ENCODE assay signal across 8 cellular contexts in the genomic region with DNA sequence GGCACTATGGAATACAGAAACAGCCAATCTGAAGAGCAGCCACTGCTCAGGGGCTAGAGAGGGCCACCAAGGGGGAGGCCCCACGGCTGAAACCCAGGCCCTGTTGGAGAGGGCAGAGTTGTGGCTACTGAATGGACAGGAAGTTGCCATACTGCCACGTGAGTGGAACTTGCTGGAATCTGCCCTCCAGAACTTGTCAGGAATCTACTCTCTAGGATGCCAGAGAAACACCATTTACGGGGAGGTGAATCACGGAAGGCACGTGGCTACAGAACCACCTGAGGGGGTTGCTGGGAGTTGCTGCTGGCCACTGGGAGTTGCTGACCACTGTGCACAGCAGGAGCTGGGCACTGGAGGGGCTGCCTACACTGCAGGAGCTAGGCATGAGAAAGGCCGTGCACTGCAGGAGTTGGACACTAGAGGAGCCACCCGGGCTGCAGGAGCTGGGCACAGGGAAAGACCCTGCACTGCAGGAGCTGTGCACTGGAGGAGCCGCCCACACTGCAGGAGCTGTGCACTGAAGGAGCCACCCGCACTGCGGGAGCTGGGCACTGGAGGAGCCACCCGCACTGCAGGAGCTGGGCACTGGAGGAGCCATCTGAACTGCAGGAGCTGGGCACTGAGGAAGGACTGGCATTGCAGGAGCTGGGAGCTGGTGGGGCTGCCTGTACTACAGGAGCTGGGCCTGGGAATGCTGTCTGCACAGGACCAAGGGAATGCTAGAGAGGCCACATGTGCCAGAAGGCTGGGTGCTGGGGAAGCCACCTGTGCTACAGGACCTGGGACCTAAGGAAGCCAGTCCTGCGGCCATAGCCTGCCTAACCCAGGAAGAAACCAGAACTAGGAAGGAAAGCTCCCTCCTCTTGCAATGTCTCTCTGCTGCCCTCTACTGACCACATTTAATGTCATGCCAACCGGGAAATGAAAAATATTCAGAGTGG.
DNase-seq lines count a peak whose midpoint lies in the region; ATAC-seq and TF ChIP-seq lines count a peak whose summit lies in the region.

No MANE protein-coding gene starts in this region.

- CTCF ChIA-PET in WTC11 (lab: Charles Lee) = interaction anchor here (0.5 to 2.5 kb wide), 103 partner anchors 8 to 1964 kb away, joined by 3 to 37 read pairs (median 4); a partner anchor contains a TSS

- no peaks in the 10 kb centered on the region for H3K36me3 Mint-ChIP-seq in WTC11

- TF ChIP-seq CTCF in WTC11 (IDR thresholded peaks at IDR 0.05) = peak; percentile 66

- H3K4me1 Mint-ChIP-seq in WTC11 = no peaks in the 10 kb centered on the region

- POLR2A ChIA-PET in WTC11 (lab: Charles Lee) = no interaction called here

- H3K27me3 Mint-ChIP-seq in WTC11 (ENCODE audit: low read depth) = no peaks in the 10 kb centered on the region; the same call in 1 of the 2 replicates

- DNase-seq in Ammon's horn (ENCODE audit: low spot score) = peak; percentile 86
- DNase-seq in NCI-H2171 treated with DMSO at 0.1 percent for 48 hours (lab: John Stamatoyannopoulos, UW) = peak; percentile 87
- DNase-seq in WTC11 (ENCODE audit: low spot score) = peak; percentile 50
- peak; percentile 82 for DNase-seq in dermis blood vessel endothelial cell
- DNase-seq in left kidney (ENCODE audit: low read depth, low spot score) = peak; percentile 90
- DNase-seq in stimulated activated CD4-positive, alpha-beta T cell treated with anti-CD3 and anti-CD28 coated beads, Interleukin-4, amount 100 ng/mL, for 4 hours = peak; percentile 20 to 21

- no peak overlapping the region for H3K4me3 Mint-ChIP-seq in WTC11

- ATAC-seq in GM19395 (IDR thresholded peaks at IDR 0.05; ENCODE audit: unreplicated experiment) = peak; percentile 62
- ATAC-seq in WTC11 = peak; percentile 85
- no peak for ATAC-seq in HG03025 (IDR thresholded peaks at IDR 0.05; ENCODE audit: low FRiP score, unreplicated experiment)

- H3K27ac Mint-ChIP-seq in WTC11 = no peak overlapping the region

- no peaks in the 10 kb centered on the region for H3K9me3 Mint-ChIP-seq in WTC11

TF ChIP-seq in WTC11, 78 proteins besides CTCF, POLR2A, EP300 and RAD21:
- peak; percentile 73; the same call in 1 of the 2 replicates for TF ChIP-seq ZNF121 (CRISPR knock-in tag; IDR thresholded peaks at IDR 0.05)
- TF ChIP-seq, protein P1, sequence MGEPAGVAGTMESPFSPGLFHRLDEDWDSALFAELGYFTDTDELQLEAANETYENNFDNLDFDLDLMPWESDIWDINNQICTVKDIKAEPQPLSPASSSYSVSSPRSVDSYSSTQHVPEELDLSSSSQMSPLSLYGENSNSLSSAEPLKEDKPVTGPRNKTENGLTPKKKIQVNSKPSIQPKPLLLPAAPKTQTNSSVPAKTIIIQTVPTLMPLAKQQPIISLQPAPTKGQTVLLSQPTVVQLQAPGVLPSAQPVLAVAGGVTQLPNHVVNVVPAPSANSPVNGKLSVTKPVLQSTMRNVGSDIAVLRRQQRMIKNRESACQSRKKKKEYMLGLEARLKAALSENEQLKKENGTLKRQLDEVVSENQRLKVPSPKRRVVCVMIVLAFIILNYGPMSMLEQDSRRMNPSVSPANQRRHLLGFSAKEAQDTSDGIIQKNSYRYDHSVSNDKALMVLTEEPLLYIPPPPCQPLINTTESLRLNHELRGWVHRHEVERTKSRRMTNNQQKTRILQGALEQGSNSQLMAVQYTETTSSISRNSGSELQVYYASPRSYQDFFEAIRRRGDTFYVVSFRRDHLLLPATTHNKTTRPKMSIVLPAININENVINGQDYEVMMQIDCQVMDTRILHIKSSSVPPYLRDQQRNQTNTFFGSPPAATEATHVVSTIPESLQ (CRISPR knock-in tag; IDR thresholded peaks at IDR 0.05) = no peak
- TF ChIP-seq, protein P2, sequence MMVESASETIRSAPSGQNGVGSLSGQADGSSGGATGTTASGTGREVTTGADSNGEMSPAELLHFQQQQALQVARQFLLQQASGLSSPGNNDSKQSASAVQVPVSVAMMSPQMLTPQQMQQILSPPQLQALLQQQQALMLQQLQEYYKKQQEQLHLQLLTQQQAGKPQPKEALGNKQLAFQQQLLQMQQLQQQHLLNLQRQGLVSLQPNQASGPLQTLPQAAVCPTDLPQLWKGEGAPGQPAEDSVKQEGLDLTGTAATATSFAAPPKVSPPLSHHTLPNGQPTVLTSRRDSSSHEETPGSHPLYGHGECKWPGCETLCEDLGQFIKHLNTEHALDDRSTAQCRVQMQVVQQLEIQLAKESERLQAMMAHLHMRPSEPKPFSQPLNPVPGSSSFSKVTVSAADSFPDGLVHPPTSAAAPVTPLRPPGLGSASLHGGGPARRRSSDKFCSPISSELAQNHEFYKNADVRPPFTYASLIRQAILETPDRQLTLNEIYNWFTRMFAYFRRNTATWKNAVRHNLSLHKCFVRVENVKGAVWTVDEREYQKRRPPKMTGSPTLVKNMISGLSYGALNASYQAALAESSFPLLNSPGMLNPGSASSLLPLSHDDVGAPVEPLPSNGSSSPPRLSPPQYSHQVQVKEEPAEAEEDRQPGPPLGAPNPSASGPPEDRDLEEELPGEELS (CRISPR knock-in tag; IDR thresholded peaks at IDR 0.05) = 0 out of 2 replicates have a peak, but pooled peaks have one; percentile 27
- TF ChIP-seq TCF7 (CRISPR knock-in tag; IDR thresholded peaks at IDR 0.05; ENCODE audit: low read depth) = no peak
- TF ChIP-seq ESRRA (CRISPR knock-in tag; IDR thresholded peaks at IDR 0.05; ENCODE audit: borderline replicate concordance) = no peak
- TF ChIP-seq ZNF423 (CRISPR knock-in tag; IDR thresholded peaks at IDR 0.05) = peak; percentile 55; the same call in 1 of the 2 replicates
- TF ChIP-seq, protein P3, sequence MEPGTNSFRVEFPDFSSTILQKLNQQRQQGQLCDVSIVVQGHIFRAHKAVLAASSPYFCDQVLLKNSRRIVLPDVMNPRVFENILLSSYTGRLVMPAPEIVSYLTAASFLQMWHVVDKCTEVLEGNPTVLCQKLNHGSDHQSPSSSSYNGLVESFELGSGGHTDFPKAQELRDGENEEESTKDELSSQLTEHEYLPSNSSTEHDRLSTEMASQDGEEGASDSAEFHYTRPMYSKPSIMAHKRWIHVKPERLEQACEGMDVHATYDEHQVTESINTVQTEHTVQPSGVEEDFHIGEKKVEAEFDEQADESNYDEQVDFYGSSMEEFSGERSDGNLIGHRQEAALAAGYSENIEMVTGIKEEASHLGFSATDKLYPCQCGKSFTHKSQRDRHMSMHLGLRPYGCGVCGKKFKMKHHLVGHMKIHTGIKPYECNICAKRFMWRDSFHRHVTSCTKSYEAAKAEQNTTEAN (CRISPR knock-in tag; IDR thresholded peaks at IDR 0.05) = no peak
- TF ChIP-seq NFATC4 (CRISPR knock-in tag; IDR thresholded peaks at IDR 0.05) = no peak
- TF ChIP-seq, protein P4, sequence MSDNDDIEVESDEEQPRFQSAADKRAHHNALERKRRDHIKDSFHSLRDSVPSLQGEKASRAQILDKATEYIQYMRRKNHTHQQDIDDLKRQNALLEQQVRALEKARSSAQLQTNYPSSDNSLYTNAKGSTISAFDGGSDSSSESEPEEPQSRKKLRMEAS (CRISPR knock-in tag; IDR thresholded peaks at IDR 0.05) = no peak
- TF ChIP-seq, protein P5, sequence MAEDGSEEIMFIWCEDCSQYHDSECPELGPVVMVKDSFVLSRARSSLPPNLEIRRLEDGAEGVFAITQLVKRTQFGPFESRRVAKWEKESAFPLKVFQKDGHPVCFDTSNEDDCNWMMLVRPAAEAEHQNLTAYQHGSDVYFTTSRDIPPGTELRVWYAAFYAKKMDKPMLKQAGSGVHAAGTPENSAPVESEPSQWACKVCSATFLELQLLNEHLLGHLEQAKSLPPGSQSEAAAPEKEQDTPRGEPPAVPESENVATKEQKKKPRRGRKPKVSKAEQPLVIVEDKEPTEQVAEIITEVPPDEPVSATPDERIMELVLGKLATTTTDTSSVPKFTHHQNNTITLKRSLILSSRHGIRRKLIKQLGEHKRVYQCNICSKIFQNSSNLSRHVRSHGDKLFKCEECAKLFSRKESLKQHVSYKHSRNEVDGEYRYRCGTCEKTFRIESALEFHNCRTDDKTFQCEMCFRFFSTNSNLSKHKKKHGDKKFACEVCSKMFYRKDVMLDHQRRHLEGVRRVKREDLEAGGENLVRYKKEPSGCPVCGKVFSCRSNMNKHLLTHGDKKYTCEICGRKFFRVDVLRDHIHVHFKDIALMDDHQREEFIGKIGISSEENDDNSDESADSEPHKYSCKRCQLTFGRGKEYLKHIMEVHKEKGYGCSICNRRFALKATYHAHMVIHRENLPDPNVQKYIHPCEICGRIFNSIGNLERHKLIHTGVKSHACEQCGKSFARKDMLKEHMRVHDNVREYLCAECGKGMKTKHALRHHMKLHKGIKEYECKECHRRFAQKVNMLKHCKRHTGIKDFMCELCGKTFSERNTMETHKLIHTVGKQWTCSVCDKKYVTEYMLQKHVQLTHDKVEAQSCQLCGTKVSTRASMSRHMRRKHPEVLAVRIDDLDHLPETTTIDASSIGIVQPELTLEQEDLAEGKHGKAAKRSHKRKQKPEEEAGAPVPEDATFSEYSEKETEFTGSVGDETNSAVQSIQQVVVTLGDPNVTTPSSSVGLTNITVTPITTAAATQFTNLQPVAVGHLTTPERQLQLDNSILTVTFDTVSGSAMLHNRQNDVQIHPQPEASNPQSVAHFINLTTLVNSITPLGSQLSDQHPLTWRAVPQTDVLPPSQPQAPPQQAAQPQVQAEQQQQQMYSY (CRISPR knock-in tag; IDR thresholded peaks at IDR 0.05) = no peak
- TF ChIP-seq ETV6 (CRISPR knock-in tag; IDR thresholded peaks at IDR 0.05) = peak; percentile 46; the same call in 1 of the 2 replicates
- TF ChIP-seq, protein P6, sequence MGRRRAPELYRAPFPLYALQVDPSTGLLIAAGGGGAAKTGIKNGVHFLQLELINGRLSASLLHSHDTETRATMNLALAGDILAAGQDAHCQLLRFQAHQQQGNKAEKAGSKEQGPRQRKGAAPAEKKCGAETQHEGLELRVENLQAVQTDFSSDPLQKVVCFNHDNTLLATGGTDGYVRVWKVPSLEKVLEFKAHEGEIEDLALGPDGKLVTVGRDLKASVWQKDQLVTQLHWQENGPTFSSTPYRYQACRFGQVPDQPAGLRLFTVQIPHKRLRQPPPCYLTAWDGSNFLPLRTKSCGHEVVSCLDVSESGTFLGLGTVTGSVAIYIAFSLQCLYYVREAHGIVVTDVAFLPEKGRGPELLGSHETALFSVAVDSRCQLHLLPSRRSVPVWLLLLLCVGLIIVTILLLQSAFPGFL (CRISPR knock-in tag; IDR thresholded peaks at IDR 0.05; ENCODE audit: borderline replicate concordance) = no peak

Comparison
In these comparisons a context has a peak if more than half of its experiments do, and no peak if none do; other contexts are left out.
1. DNase-seq: peak in every context shown above with its lines; median percentile 90 in left kidney; 87 in NCI-H2171 treated with DMSO at 0.1 percent for 48 hours; 86 in Ammon's horn; 82 in dermis blood vessel endothelial cell; 50 in WTC11; 20 in stimulated activated CD4-positive, alpha-beta T cell treated with anti-CD3 and anti-CD28 coated beads, Interleukin-4, amount 100 ng/mL, for 4 hours.